In genomic region chr22:30390974-30391691, GRCh38 we compare ENCODE assay signal across 1 cellular context.
TF ChIP-seq lines count a peak whose summit lies in the region.

No MANE protein-coding gene starts in this region.

TF ChIP-seq in K562, 482 proteins besides CTCF, POLR2A, EP300 and RAD21 (continued from another document and continues in another):
- TF ChIP-seq, protein P1, sequence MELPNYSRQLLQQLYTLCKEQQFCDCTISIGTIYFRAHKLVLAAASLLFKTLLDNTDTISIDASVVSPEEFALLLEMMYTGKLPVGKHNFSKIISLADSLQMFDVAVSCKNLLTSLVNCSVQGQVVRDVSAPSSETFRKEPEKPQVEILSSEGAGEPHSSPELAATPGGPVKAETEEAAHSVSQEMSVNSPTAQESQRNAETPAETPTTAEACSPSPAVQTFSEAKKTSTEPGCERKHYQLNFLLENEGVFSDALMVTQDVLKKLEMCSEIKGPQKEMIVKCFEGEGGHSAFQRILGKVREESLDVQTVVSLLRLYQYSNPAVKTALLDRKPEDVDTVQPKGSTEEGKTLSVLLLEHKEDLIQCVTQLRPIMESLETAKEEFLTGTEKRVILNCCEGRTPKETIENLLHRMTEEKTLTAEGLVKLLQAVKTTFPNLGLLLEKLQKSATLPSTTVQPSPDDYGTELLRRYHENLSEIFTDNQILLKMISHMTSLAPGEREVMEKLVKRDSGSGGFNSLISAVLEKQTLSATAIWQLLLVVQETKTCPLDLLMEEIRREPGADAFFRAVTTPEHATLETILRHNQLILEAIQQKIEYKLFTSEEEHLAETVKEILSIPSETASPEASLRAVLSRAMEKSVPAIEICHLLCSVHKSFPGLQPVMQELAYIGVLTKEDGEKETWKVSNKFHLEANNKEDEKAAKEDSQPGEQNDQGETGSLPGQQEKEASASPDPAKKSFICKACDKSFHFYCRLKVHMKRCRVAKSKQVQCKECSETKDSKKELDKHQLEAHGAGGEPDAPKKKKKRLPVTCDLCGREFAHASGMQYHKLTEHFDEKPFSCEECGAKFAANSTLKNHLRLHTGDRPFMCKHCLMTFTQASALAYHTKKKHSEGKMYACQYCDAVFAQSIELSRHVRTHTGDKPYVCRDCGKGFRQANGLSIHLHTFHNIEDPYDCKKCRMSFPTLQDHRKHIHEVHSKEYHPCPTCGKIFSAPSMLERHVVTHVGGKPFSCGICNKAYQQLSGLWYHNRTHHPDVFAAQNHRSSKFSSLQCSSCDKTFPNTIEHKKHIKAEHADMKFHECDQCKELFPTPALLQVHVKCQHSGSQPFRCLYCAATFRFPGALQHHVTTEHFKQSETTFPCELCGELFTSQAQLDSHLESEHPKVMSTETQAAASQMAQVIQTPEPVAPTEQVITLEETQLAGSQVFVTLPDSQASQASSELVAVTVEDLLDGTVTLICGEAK (IDR thresholded peaks at IDR 0.05): no peak
- TF ChIP-seq, protein P1 (CRISPR knock-in tag; IDR thresholded peaks at IDR 0.05): no peak
- TF ChIP-seq ILK (tag; IDR thresholded peaks at IDR 0.05; ENCODE audit: borderline replicate concordance, low read depth): no peak
- no peak for TF ChIP-seq PTTG1 (tag; IDR thresholded peaks at IDR 0.05; ENCODE audit: low read depth)
- 0 out of 2 replicates have a peak, but pooled peaks have one; percentile 28 for TF ChIP-seq ZEB2 (IDR thresholded peaks at IDR 0.05)
- TF ChIP-seq NELFE (IDR thresholded peaks at IDR 0.05; ENCODE audit: insufficient read depth, insufficient read length): no peak
- no peak for TF ChIP-seq CBFA2T2 (conservative IDR thresholded peaks at IDR 0.05)
- no peak for TF ChIP-seq PRMT5 (CRISPR knock-in tag; IDR thresholded peaks at IDR 0.05)
- no peak for TF ChIP-seq ATF6 (CRISPR knock-in tag; IDR thresholded peaks at IDR 0.05)
- TF ChIP-seq ZNF444 (CRISPR knock-in tag; IDR thresholded peaks at IDR 0.05): no peak
- TF ChIP-seq ARID2 (IDR thresholded peaks at IDR 0.05): peak; percentile 76
- no peak for TF ChIP-seq CUX1 (CRISPR knock-in tag; IDR thresholded peaks at IDR 0.05)
- TF ChIP-seq GABPB1 (CRISPR knock-in tag; IDR thresholded peaks at IDR 0.05): 0 out of 2 replicates have a peak, but pooled peaks have one; percentile 33
- no peak for TF ChIP-seq ZNF217 (CRISPR knock-in tag; IDR thresholded peaks at IDR 0.05)
- no peak for TF ChIP-seq ZNF766 (CRISPR knock-in tag; conservative IDR thresholded peaks at IDR 0.05)
- no peak for TF ChIP-seq ZNF12 (CRISPR knock-in tag; IDR thresholded peaks at IDR 0.05)
- no peak for TF ChIP-seq STAT5B (CRISPR knock-in tag; IDR thresholded peaks at IDR 0.05)
- no peak for TF ChIP-seq PHF21A (IDR thresholded peaks at IDR 0.05; ENCODE audit: borderline replicate concordance, low read depth)
- TF ChIP-seq ATF7 (IDR thresholded peaks at IDR 0.05): peak; percentile 47
- TF ChIP-seq, protein P2, sequence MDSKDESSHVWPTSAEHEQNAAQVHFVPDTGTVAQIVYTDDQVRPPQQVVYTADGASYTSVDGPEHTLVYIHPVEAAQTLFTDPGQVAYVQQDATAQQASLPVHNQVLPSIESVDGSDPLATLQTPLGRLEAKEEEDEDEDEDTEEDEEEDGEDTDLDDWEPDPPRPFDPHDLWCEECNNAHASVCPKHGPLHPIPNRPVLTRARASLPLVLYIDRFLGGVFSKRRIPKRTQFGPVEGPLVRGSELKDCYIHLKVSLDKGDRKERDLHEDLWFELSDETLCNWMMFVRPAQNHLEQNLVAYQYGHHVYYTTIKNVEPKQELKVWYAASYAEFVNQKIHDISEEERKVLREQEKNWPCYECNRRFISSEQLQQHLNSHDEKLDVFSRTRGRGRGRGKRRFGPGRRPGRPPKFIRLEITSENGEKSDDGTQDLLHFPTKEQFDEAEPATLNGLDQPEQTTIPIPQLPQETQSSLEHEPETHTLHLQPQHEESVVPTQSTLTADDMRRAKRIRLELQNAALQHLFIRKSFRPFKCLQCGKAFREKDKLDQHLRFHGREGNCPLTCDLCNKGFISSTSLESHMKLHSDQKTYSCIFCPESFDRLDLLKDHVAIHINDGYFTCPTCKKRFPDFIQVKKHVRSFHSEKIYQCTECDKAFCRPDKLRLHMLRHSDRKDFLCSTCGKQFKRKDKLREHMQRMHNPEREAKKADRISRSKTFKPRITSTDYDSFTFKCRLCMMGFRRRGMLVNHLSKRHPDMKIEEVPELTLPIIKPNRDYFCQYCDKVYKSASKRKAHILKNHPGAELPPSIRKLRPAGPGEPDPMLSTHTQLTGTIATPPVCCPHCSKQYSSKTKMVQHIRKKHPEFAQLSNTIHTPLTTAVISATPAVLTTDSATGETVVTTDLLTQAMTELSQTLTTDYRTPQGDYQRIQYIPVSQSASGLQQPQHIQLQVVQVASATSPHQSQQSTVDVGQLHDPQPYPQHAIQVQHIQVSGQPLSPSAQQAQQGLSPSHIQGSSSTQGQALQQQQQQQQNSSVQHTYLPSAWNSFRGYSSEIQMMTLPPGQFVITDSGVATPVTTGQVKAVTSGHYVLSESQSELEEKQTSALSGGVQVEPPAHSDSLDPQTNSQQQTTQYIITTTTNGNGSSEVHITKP (IDR thresholded peaks at IDR 0.05; ENCODE audit: partially characterized antibody): no peak
- TF ChIP-seq, protein P3, sequence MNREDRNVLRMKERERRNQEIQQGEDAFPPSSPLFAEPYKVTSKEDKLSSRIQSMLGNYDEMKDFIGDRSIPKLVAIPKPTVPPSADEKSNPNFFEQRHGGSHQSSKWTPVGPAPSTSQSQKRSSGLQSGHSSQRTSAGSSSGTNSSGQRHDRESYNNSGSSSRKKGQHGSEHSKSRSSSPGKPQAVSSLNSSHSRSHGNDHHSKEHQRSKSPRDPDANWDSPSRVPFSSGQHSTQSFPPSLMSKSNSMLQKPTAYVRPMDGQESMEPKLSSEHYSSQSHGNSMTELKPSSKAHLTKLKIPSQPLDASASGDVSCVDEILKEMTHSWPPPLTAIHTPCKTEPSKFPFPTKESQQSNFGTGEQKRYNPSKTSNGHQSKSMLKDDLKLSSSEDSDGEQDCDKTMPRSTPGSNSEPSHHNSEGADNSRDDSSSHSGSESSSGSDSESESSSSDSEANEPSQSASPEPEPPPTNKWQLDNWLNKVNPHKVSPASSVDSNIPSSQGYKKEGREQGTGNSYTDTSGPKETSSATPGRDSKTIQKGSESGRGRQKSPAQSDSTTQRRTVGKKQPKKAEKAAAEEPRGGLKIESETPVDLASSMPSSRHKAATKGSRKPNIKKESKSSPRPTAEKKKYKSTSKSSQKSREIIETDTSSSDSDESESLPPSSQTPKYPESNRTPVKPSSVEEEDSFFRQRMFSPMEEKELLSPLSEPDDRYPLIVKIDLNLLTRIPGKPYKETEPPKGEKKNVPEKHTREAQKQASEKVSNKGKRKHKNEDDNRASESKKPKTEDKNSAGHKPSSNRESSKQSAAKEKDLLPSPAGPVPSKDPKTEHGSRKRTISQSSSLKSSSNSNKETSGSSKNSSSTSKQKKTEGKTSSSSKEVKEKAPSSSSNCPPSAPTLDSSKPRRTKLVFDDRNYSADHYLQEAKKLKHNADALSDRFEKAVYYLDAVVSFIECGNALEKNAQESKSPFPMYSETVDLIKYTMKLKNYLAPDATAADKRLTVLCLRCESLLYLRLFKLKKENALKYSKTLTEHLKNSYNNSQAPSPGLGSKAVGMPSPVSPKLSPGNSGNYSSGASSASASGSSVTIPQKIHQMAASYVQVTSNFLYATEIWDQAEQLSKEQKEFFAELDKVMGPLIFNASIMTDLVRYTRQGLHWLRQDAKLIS (CRISPR knock-in tag; IDR thresholded peaks at IDR 0.05): no peak
- peak; percentile 71 for TF ChIP-seq DEAF1 (CRISPR knock-in tag; IDR thresholded peaks at IDR 0.05)
- TF ChIP-seq PYGO2 (tag; IDR thresholded peaks at IDR 0.05): no peak
- TF ChIP-seq NFE2 (IDR thresholded peaks at IDR 0.05; ENCODE audit: low read depth): no peak
- TF ChIP-seq, protein P4, sequence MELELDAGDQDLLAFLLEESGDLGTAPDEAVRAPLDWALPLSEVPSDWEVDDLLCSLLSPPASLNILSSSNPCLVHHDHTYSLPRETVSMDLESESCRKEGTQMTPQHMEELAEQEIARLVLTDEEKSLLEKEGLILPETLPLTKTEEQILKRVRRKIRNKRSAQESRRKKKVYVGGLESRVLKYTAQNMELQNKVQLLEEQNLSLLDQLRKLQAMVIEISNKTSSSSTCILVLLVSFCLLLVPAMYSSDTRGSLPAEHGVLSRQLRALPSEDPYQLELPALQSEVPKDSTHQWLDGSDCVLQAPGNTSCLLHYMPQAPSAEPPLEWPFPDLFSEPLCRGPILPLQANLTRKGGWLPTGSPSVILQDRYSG (tag; conservative IDR thresholded peaks at IDR 0.05; ENCODE audit: low read depth): no peak
- peak; percentile 56 for TF ChIP-seq MYC (IDR thresholded peaks at IDR 0.05; ENCODE audit: low read depth, low read length)
- TF ChIP-seq MYC (CRISPR knock-in tag; IDR thresholded peaks at IDR 0.05; ENCODE audit: borderline replicate concordance, low read depth): no peak
- TF ChIP-seq MCM5 (IDR thresholded peaks at IDR 0.05; ENCODE audit: low read depth): no peak
- no peak for TF ChIP-seq RCOR1 (IDR thresholded peaks at IDR 0.05; ENCODE audit: borderline replicate concordance in 1 of 2, low read depth in 2 of 2, low read length in 2 of 2)
